ENCODE assay signal across 23 cellular contexts in the genomic region with DNA sequence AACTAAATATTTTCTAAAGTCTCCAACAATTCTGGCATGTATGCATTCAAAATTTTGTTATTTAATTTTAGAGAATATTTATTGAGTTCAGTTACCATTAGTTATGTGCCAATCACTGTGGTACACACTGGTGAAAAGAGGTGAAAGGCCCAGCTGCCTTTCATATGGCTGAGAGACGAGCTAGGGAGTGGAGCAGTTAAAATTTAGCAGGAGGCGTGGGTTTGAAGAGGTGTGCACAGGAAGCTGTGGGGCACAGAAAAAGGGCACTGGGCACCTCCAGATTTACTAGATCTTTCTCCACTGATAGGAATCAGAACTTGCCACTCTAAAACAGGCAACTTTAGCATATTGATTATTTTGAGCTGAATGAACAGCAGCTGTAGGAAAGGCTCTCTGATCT.
DNase-seq lines count a peak whose midpoint lies in the region; ATAC-seq, FAIRE-seq and TF ChIP-seq lines count a peak whose summit lies in the region.
"Had no signal": no experiment of that assay in that cellular context is flagged by ENCODE, and none has a peak within 500 bp of the region (broad histone marks: within the 10 kb centered on the region; RNA-seq: fewer than 3 reads in every experiment).

No MANE protein-coding gene starts in this region.

- H4K8ac ChIP-seq in H1 (ENCODE audit: extremely low read depth, insufficient read depth, low read length): no peak overlapping the region

- CTCF ChIA-PET in H1 (lab: Charles Lee; ENCODE audit: partially characterized antibody): interaction anchor here (0.7 to 1.6 kb wide), 5 partner anchors 14 to 458 kb away, joined by 3 to 6 read pairs (median 3); no protein-coding TSS in a partner anchor

- no peak overlapping the region for H2BK120ac ChIP-seq in H1 (replicated peaks; ENCODE audit: low read depth, low read length)

- TF ChIP-seq POLR2A in H1 (IDR thresholded peaks at IDR 0.05; ENCODE audit: control extremely low read depth in 1 of 2, low read depth in 2 of 2, low read length in 2 of 2): no peak

- no peak overlapping the region for H3K4me3 ChIP-seq in Jurkat, Clone E6-1 (ENCODE audit: low read length)
- H3K4me3 ChIP-seq in Loucy (ENCODE audit: low read length, poor library complexity, severe bottlenecking): no peak overlapping the region
- no peak overlapping the region for H3K4me3 ChIP-seq in H1 (ENCODE audit: extremely low read depth in 1 of 4, insufficient read depth in 2 of 4, low read depth in 3 of 4, low read length in 4 of 4)
- H3K4me3 ChIP-seq: BLaER1, GM12878 had no signal

- no peaks in the 10 kb centered on the region for H3K79me1 ChIP-seq in H1 (ENCODE audit: low read depth, low read length)

- no peak for TF ChIP-seq EP300 in H1 (IDR thresholded peaks at IDR 0.05; ENCODE audit: borderline replicate concordance in 1 of 2, low read depth in 2 of 2, low read length in 2 of 2)

- H4K20me1 ChIP-seq in Loucy (ENCODE audit: insufficient read depth, low read length, poor library complexity, severe bottlenecking): no peaks in the 10 kb centered on the region
- no peaks in the 10 kb centered on the region for H4K20me1 ChIP-seq in H1 (replicated peaks in 1 of 2; ENCODE audit: control insufficient read depth in 1 of 2, insufficient read depth in 2 of 2, low read length in 2 of 2)
- H4K20me1 ChIP-seq: BLaER1 had no signal

- no peak overlapping the region for H2BK5ac ChIP-seq in H1 (ENCODE audit: low read depth, low read length)

- no peak overlapping the region for H3K4me2 ChIP-seq in Loucy (ENCODE audit: low read depth, low read length, poor library complexity, severe bottlenecking)
- H3K4me2 ChIP-seq in H1 (ENCODE audit: insufficient read depth in 1 of 2, low read depth in 2 of 2, low read length in 2 of 2): no peak overlapping the region
- H3K4me2 ChIP-seq: BLaER1 had no signal

- H3K9me2 ChIP-seq in Loucy (replicated peaks; ENCODE audit: low read depth, low read length): no peaks in the 10 kb centered on the region

- peaks cover 60% of the 10 kb centered on the region for H3K4me1 ChIP-seq in Loucy (ENCODE audit: insufficient read depth, low read length, poor library complexity, severe bottlenecking)
- peaks cover 0 to 3% (median 0%) of the 10 kb centered on the region in 4 experiments; a peak in 1 of 7 replicates for H3K4me1 ChIP-seq in H1 (replicated peaks in 1 of 4; ENCODE audit: control insufficient read depth in 3 of 4, insufficient read depth in 4 of 4, low read length in 3 of 4)
- H3K4me1 ChIP-seq: BE2C had no signal

- H2BK20ac ChIP-seq in H1 (ENCODE audit: low read length): no peak overlapping the region

- H3K79me2 ChIP-seq in Loucy (ENCODE audit: insufficient read depth, low read length): no peaks in the 10 kb centered on the region
- no peaks in the 10 kb centered on the region for H3K79me2 ChIP-seq in H1 (ENCODE audit: control insufficient read depth in 1 of 2, insufficient read depth in 2 of 2, low read length in 2 of 2)

- TF ChIP-seq CTCF in Loucy (conservative IDR thresholded peaks at IDR 0.05; ENCODE audit: low read length) (no peak), H1 (IDR thresholded peaks at IDR 0.05; ENCODE audit: control extremely low read depth in 1 of 3, insufficient read depth in 1 of 3, low read depth in 1 of 3, low read length in 3 of 3) (no peak)

- no peak overlapping the region for H2AFZ ChIP-seq in Loucy (ENCODE audit: low read length)
- H2AFZ ChIP-seq in H1 (ENCODE audit: low read length): no peak overlapping the region

- H3K36me3 ChIP-seq in Loucy (ENCODE audit: insufficient read depth, low read length) (no peaks in the 10 kb centered on the region), H1 (ENCODE audit: control insufficient read depth in 2 of 4, insufficient read depth in 4 of 4, low read length in 3 of 4) (0 out of 8 replicates have a peak, but pooled peaks cover 0 to 3% (median 0%) of the 10 kb centered on the region in 4 experiments)
- H3K36me3 ChIP-seq: BE2C, BLaER1 had no signal

- H3K23me2 ChIP-seq in H1 (ENCODE audit: low read depth, low read length): no peaks in the 10 kb centered on the region

- H3K9ac ChIP-seq in Loucy (ENCODE audit: low read depth, low read length, poor library complexity, severe bottlenecking) (peak overlapping the region; percentile 49), H1 (replicated peaks in 1 of 4; ENCODE audit: extremely low read depth in 1 of 4, low read depth in 3 of 4, low read length in 3 of 4) (no peak overlapping the region)
- H3K9ac ChIP-seq: BLaER1 had no signal

- no peak for FAIRE-seq in H1 (lab: Jason Lieb, UNC)
- FAIRE-seq: A204.1, GM12878, GM12892 had no signal

- no peak for TF ChIP-seq RAD21 in H1 (IDR thresholded peaks at IDR 0.05 in 1 of 2, conservative IDR thresholded peaks at IDR 0.05 in 1 of 2; ENCODE audit: low read depth in 2 of 2, low read length in 2 of 2)

- H2AK5ac ChIP-seq in H1 (ENCODE audit: low read depth, low read length): no peak overlapping the region

- no peak overlapping the region for H3K18ac ChIP-seq in H1 (ENCODE audit: extremely low read depth, low read length)

- no peak for ATAC-seq in GM18909 (IDR thresholded peaks at IDR 0.05; ENCODE audit: poor library complexity, unreplicated experiment)
- ATAC-seq: GM12878 had no signal

- no peak overlapping the region for H3K14ac ChIP-seq in H1 (ENCODE audit: insufficient read length)

- H3K9me3 ChIP-seq in Loucy (ENCODE audit: insufficient read depth, low read depth, low read length): peaks cover 31% of the 10 kb centered on the region; the same call in 1 of the 2 replicates
- peaks cover 0 to 6% of the 10 kb centered on the region in 2 experiments; a peak in 1 of 4 replicates for H3K9me3 ChIP-seq in H1 (ENCODE audit: insufficient read depth in 2 of 2, low read depth in 1 of 2, low read length in 1 of 2)
- H3K9me3 ChIP-seq: BE2C had no signal

- H3K56ac ChIP-seq in H1 (replicated peaks; ENCODE audit: insufficient read length, low read depth, low read length): no peak overlapping the region

- H3F3A ChIP-seq in Loucy (ENCODE audit: low read depth): no peaks in the 10 kb centered on the region

- peak overlapping the region; percentile 18 for H4K91ac ChIP-seq in H1 (replicated peaks; ENCODE audit: insufficient read length, low read length)

- H3K27ac ChIP-seq in H1 (ENCODE audit: low read depth, low read length): no peak overlapping the region
- H3K27ac ChIP-seq: BLaER1 had no signal

- no peak overlapping the region for H4K5ac ChIP-seq in H1 (ENCODE audit: insufficient read length, low read depth, low read length)

- H3K23ac ChIP-seq in H1 (ENCODE audit: insufficient read length): no peak overlapping the region

- WGBS in H1 (ENCODE audit: extremely low coverage in 1 of 2, insufficient coverage in 1 of 2, insufficient read length in 1 of 2, insufficient replicate concordance in 2 of 2, low coverage in 1 of 2, low lambda C conversion rate in 2 of 2, missing lambda C conversion rate in 1 of 2), 2 experiments: 89% methylated on average over 2 of the region's 2 CpGs; no CpG with 5 or more reads in 1 of the 2 experiments

- no peak overlapping the region for H3K4ac ChIP-seq in H1 (replicated peaks; ENCODE audit: insufficient read length, low read depth, low read length)

- POLR2A ChIA-PET in H1 (lab: Charles Lee; ENCODE audit: partially characterized antibody): no interaction called here

- peak; percentile 76 for DNase-seq in Jurkat, Clone E6-1 (ENCODE audit: low read depth, low spot score)
- DNase-seq in H1 (ENCODE audit: low read depth in 1 of 2, low spot score in 2 of 2) (peak in 1 of 2 experiments; percentile 4), NCI-H2171 (lab: John Stamatoyannopoulos, UW) (no peak), DMS79 (lab: John Stamatoyannopoulos, UW) (no peak)
- DNase-seq: 8988T; ACHN; BE2C; C1 segment of cervical spinal cord; CD4-positive, alpha-beta memory T cell; CD4-positive, CD25-positive, alpha-beta regulatory T cell; CD8-positive, alpha-beta memory T cell; COR-L47; DMS153; DMS53; DMS79 treated with DMSO at 0.1 percent for 48 hours; EL; GDM1 had no signal

- no peak overlapping the region for H2BK15ac ChIP-seq in H1 (ENCODE audit: low read length)

- no peaks in the 10 kb centered on the region for H3K27me3 ChIP-seq in Loucy (ENCODE audit: insufficient read depth, low read length, poor library complexity, severe bottlenecking)
- no peaks in the 10 kb centered on the region for H3K27me3 ChIP-seq in H1 (replicated peaks in 1 of 4; ENCODE audit: control insufficient read depth in 3 of 4, extremely low read depth in 1 of 4, insufficient read depth in 3 of 4, low read length in 3 of 4)
- H3K27me3 ChIP-seq: BE2C, BLaER1 had no signal

- no peak overlapping the region for H2BK12ac ChIP-seq in H1 (ENCODE audit: low read depth, low read length)

TF ChIP-seq in H1, 55 proteins besides CTCF, POLR2A, EP300 and RAD21 (continues in another document):
- TF ChIP-seq SP4 (IDR thresholded peaks at IDR 0.05; ENCODE audit: low read length): no peak
